Comparison of ENCODE assay signal across 13 cellular contexts in the genomic region with DNA sequence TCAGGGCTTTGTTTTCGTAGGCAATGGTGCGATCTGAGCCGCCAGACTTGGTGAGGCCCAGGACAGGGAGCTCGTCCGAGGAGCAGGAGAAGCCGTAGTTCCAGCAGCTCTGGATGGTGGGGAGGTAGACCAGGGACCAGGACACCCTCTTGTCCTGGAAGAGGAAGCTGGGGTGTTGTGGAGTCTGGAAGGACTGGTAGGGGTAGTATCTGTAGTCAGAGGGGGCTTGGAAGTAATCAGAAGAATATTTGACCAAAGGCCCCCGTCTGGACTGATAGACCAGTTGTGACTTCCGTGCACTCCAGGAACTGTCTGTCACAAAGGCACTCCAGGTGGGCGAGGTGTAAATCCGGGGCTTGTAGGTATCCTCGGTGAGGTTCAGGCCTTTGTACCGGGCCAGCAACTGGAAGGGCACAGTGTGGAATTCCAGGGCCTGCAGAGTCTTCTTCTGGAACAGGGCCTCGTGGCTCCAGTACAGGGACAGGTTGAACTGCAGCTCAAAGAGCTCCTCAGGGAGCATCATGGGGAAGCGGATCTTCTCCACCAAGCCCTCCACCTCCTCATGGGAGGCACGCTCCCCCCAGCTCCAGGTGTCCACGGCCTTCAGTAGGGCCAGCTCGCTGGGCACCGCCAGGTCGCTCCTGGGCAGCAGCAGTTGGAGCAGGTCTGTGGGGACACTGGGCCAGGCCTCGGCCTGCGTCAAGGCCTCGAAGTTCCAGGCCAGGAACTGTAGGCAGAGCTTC. TPM values are rescaled to one million over a fixed set of nuclear protein-coding genes. Genes with fewer than 3 reads are reported as not detected.
DNase-seq lines count a peak whose midpoint lies in the region; ATAC-seq, FAIRE-seq and TF ChIP-seq lines count a peak whose summit lies in the region.
"Had no signal": no experiment of that assay in that cellular context is flagged by ENCODE, and none has a peak within 500 bp of the region (broad histone marks: within the 10 kb centered on the region; RNA-seq: fewer than 3 reads in every experiment).

No MANE protein-coding gene starts in this region.

- H3K79me2 ChIP-seq in DND-41 (ENCODE audit: insufficient read depth, low read length) (peaks cover 12% of the 10 kb centered on the region), endothelial cell of umbilical vein (ENCODE audit: control insufficient read depth, insufficient read depth, low read length) (no peaks in the 10 kb centered on the region)

- H3K9me3 ChIP-seq in DND-41 (ENCODE audit: insufficient read depth, low read length, severe bottlenecking), result no peaks in the 10 kb centered on the region
- H3K9me3 ChIP-seq in endothelial cell of umbilical vein (replicated peaks; ENCODE audit: control insufficient read depth, insufficient read depth, low read length), result no peaks in the 10 kb centered on the region

- no peak for TF ChIP-seq CTCF in DND-41 (IDR thresholded peaks at IDR 0.05; ENCODE audit: borderline replicate concordance, extremely low read depth, low read length, poor library complexity, severe bottlenecking)
- TF ChIP-seq CTCF in endothelial cell of umbilical vein (IDR thresholded peaks at IDR 0.05; ENCODE audit: extremely low read depth in 1 of 2, insufficient read depth in 1 of 2, low read depth in 1 of 2, low read length in 2 of 2), result no peak

- H3K27ac ChIP-seq in DND-41 (ENCODE audit: low read length), result no peak overlapping the region
- no peak overlapping the region for H3K27ac ChIP-seq in endothelial cell of umbilical vein (ENCODE audit: insufficient read depth, low read depth, low read length)

- dilution Hi-C loops in endothelial cell of umbilical vein (cut with MboI; ENCODE audit: extremely low pct_ligation_motif_present, low sequenced_read_pairs), result no loop called here

- H3K4me3 Mint-ChIP-seq in stimulated activated effector memory CD8-positive, alpha-beta T cell treated with anti-CD3 and anti-CD28 coated beads, Interleukin-12 subunit alpha, Interleukin-12 subunit beta, amount 100 ng/mL, for 72 hours, result no peak overlapping the region
- H3K4me3 Mint-ChIP-seq: activated CD8-positive, alpha-beta T cell treated with anti-CD3 and anti-CD28 coated beads, Interleukin-2, amount 10 ng/mL, durations not matched to agents 7 days and 5 days; CD4-positive, CD25-positive, alpha-beta regulatory T cell had no signal

- peak overlapping the region; percentile 54 for H3K27ac Mint-ChIP-seq in stimulated activated effector memory CD8-positive, alpha-beta T cell treated with anti-CD3 and anti-CD28 coated beads, Interleukin-12 subunit alpha, Interleukin-12 subunit beta, amount 100 ng/mL, for 72 hours
- H3K27ac Mint-ChIP-seq: activated CD8-positive, alpha-beta T cell treated with anti-CD3 and anti-CD28 coated beads, Interleukin-2, amount 10 ng/mL, durations not matched to agents 7 days and 5 days had no signal

- CTCF ChIA-PET in endothelial cell of umbilical vein (lab: Charles Lee), result interaction anchor here (0.6 to 9.1 kb wide), 40 partner anchors 8 to 475 kb away, joined by 3 to 171 read pairs (median 7); partner anchors contain the start of genes CANT1, LGALS3BP and USP36

- H3K9me3 Mint-ChIP-seq in stimulated activated effector memory CD8-positive, alpha-beta T cell treated with anti-CD3 and anti-CD28 coated beads, Interleukin-12 subunit alpha, Interleukin-12 subunit beta, amount 100 ng/mL, for 72 hours, result no peaks in the 10 kb centered on the region
- H3K9me3 Mint-ChIP-seq: CD4-positive, CD25-positive, alpha-beta regulatory T cell; IgD-negative memory B cell had no signal

- no peak overlapping the region for H2AFZ ChIP-seq in DND-41 (ENCODE audit: low read depth, low read length)
- H2AFZ ChIP-seq in endothelial cell of umbilical vein (ENCODE audit: low read depth, low read length), result peak overlapping the region; percentile 93

- no TSS peak for BruUV-seq in endothelial cell of umbilical vein (replicated peaks; lab: Mats Ljungman, UMichigan)

- no peak overlapping the region for H3K9ac ChIP-seq in DND-41 (ENCODE audit: low read depth, low read length)
- H3K9ac ChIP-seq in endothelial cell of umbilical vein (replicated peaks; ENCODE audit: extremely low read depth, insufficient read depth, low read length), result no peak overlapping the region

- TF ChIP-seq POLR2A in endothelial cell of umbilical vein (IDR thresholded peaks at IDR 0.05; ENCODE audit: low read depth, low read length), result no peak

- no peaks in the 10 kb centered on the region for H3K36me3 Mint-ChIP-seq in stimulated activated effector memory CD8-positive, alpha-beta T cell treated with anti-CD3 and anti-CD28 coated beads, Interleukin-12 subunit alpha, Interleukin-12 subunit beta, amount 100 ng/mL, for 72 hours
- H3K36me3 Mint-ChIP-seq: IgD-negative memory B cell had no signal

- H3K27me3 ChIP-seq in DND-41 (ENCODE audit: insufficient read depth, low read length, poor library complexity) (no peaks in the 10 kb centered on the region), endothelial cell of umbilical vein (ENCODE audit: control insufficient read depth in 2 of 2, insufficient read depth in 2 of 2, low read length in 2 of 2) (no peaks in the 10 kb centered on the region)

- peaks cover 7% of the 10 kb centered on the region for H3K4me1 Mint-ChIP-seq in stimulated activated effector memory CD8-positive, alpha-beta T cell treated with anti-CD3 and anti-CD28 coated beads, Interleukin-12 subunit alpha, Interleukin-12 subunit beta, amount 100 ng/mL, for 72 hours

- H3K4me3 ChIP-seq in DND-41 (ENCODE audit: low read depth in 1 of 2, low read length in 2 of 2) (no peak overlapping the region), endothelial cell of umbilical vein (replicated peaks in 1 of 3; ENCODE audit: insufficient read depth in 1 of 3, low read depth in 1 of 3, low read length in 3 of 3) (no peak overlapping the region)

- no peaks in the 10 kb centered on the region for H3K9me1 ChIP-seq in endothelial cell of umbilical vein (replicated peaks; ENCODE audit: control insufficient read depth, extremely low read depth, insufficient read depth, low read length)

- peaks cover 88% of the 10 kb centered on the region for H3K36me3 ChIP-seq in DND-41 (ENCODE audit: insufficient read depth, low read length)
- no peaks in the 10 kb centered on the region for H3K36me3 ChIP-seq in endothelial cell of umbilical vein (ENCODE audit: control insufficient read depth in 2 of 2, extremely low read depth in 1 of 2, insufficient read depth in 2 of 2, low read length in 2 of 2)

- H3K4me2 ChIP-seq in DND-41 (ENCODE audit: insufficient read depth, low read length) (no peak overlapping the region), endothelial cell of umbilical vein (ENCODE audit: insufficient read depth, low read length) (no peak overlapping the region)

- POLR2A ChIA-PET in endothelial cell of umbilical vein (lab: Charles Lee), result no interaction called here

- intact Hi-C loops in endothelial cell of umbilical vein (cut with micrococcal nuclease), result loop anchor here (1.0 kb wide), 5 partner anchors 33 to 475 kb away; no protein-coding TSS in a partner anchor

- no peak for FAIRE-seq in endothelial cell of umbilical vein (lab: Jason Lieb, UNC)

- H4K20me1 ChIP-seq in DND-41 (ENCODE audit: insufficient read depth, low read length), result peaks cover 41% of the 10 kb centered on the region
- no peaks in the 10 kb centered on the region for H4K20me1 ChIP-seq in endothelial cell of umbilical vein (replicated peaks; ENCODE audit: control insufficient read depth, extremely low read depth, insufficient read depth, low read length)

- DNase-seq in DND-41 (no peak), endothelial cell of umbilical vein (ENCODE audit: low read depth, low spot score) (no peak), DMS153 (lab: John Stamatoyannopoulos, UW) (no peak), NCI-H2227 treated with DMSO at 0.1 percent for 48 hours (lab: John Stamatoyannopoulos, UW) (no peak)
- no peak for DNase-seq in stimulated activated effector memory CD8-positive, alpha-beta T cell treated with anti-CD3 and anti-CD28 coated beads, Interleukin-12 subunit alpha, Interleukin-12 subunit beta, amount 100 ng/mL, for 72 hours (ENCODE audit: low spot score in 2 of 2)
- no peak for DNase-seq in activated naive CD4-positive, alpha-beta T cell treated with anti-CD3 and anti-CD28 coated beads, Interleukin-2, amount 50 U/mL, for 16 hours
- no peak for DNase-seq in stimulated activated CD4-positive, alpha-beta T cell treated with anti-CD3 and anti-CD28 coated beads, Interleukin-2, amount 100 ng/mL, for 48 hours

- ATAC-seq in DND-41 (ENCODE audit: insufficient read depth, low read depth), result 0 out of 3 replicates have a peak, but pooled peaks have one; percentile 7
- no peak for ATAC-seq in stimulated activated effector memory CD8-positive, alpha-beta T cell treated with anti-CD3 and anti-CD28 coated beads, Interleukin-12 subunit alpha, Interleukin-12 subunit beta, amount 100 ng/mL, for 72 hours

- H3K4me1 ChIP-seq in DND-41 (ENCODE audit: insufficient read depth, low read length) (peaks cover 6% of the 10 kb centered on the region), endothelial cell of umbilical vein (ENCODE audit: control insufficient read depth, extremely low read depth, insufficient read depth, low read length) (no peaks in the 10 kb centered on the region)

RNA-seq across cellular contexts. Expression of gene LGALS3BP, which starts 7.8 kb away (rescaled TPM):
- 723 TPM for polyA plus RNA-seq in PFSK-1 (2012; ENCODE audit: insufficient read length, low read depth)
- 0.76 and 1.3 TPM in 2 replicates for total RNA-seq in endothelial cell of umbilical vein
- 0.77 and 1.3 TPM in 2 replicates for polyA plus RNA-seq in endothelial cell of umbilical vein
- polyA plus RNA-seq in endothelial cell of umbilical vein (2011; cell fraction: cytosol; rRNA removed), result 0.41 and 0.48 TPM in 2 replicates
- polyA plus RNA-seq in endothelial cell of umbilical vein (2011; cell fraction: nucleus; rRNA removed), result 2.1 and 2.2 TPM in 2 replicates
- polyA plus RNA-seq in endothelial cell of umbilical vein (2012), result 0.83 and 1.7 TPM in 2 replicates
- 0.28 and 1.6 TPM in 2 replicates for polyA minus RNA-seq in endothelial cell of umbilical vein
- polyA minus RNA-seq in endothelial cell of umbilical vein (2011; cell fraction: cytosol; rRNA and poly(A)+ RNA removed), result 171 TPM
- polyA minus RNA-seq in endothelial cell of umbilical vein (2011; cell fraction: nucleus; rRNA and poly(A)+ RNA removed), result 0.19 and 1.2 TPM in 2 replicates

RNA-seq across cellular contexts. Expression of gene CANT1, which starts 37.6 kb away (rescaled TPM):
- polyA plus RNA-seq in PFSK-1 (2012; ENCODE audit: insufficient read length, low read depth), result 107 TPM
- 76.4 and 93.6 TPM in 2 replicates for total RNA-seq in endothelial cell of umbilical vein
- 85.0 and 95.4 TPM in 2 replicates for polyA plus RNA-seq in endothelial cell of umbilical vein
- polyA plus RNA-seq in endothelial cell of umbilical vein (2011; cell fraction: cytosol; rRNA removed), result 59.3 and 68.6 TPM in 2 replicates
- polyA plus RNA-seq in endothelial cell of umbilical vein (2011; cell fraction: nucleus; rRNA removed), result 45.2 and 48.6 TPM in 2 replicates
- polyA plus RNA-seq in endothelial cell of umbilical vein (2012), result 72.2 and 72.9 TPM in 2 replicates
- 78.7 and 93.9 TPM in 2 replicates for polyA minus RNA-seq in endothelial cell of umbilical vein
- 25.1 TPM for polyA minus RNA-seq in endothelial cell of umbilical vein (2011; cell fraction: cytosol; rRNA and poly(A)+ RNA removed)
- 29.4 and 42.9 TPM in 2 replicates for polyA minus RNA-seq in endothelial cell of umbilical vein (2011; cell fraction: nucleus; rRNA and poly(A)+ RNA removed)

RNA-seq across cellular contexts. Expression of gene TIMP2, which starts 46.7 kb away (rescaled TPM):
- 236 TPM for polyA plus RNA-seq in PFSK-1 (2012; ENCODE audit: insufficient read length, low read depth)
- total RNA-seq in endothelial cell of umbilical vein, result 280 and 318 TPM in 2 replicates
- polyA plus RNA-seq in endothelial cell of umbilical vein, result 115 and 138 TPM in 2 replicates
- polyA plus RNA-seq in endothelial cell of umbilical vein (2011; cell fraction: cytosol; rRNA removed), result 179 and 210 TPM in 2 replicates
- polyA plus RNA-seq in endothelial cell of umbilical vein (2011; cell fraction: nucleus; rRNA removed), result 89.1 and 95.1 TPM in 2 replicates
- polyA plus RNA-seq in endothelial cell of umbilical vein (2012), result 330 and 543 TPM in 2 replicates
- 124 and 137 TPM in 2 replicates for polyA minus RNA-seq in endothelial cell of umbilical vein
- 27.8 TPM for polyA minus RNA-seq in endothelial cell of umbilical vein (2011; cell fraction: cytosol; rRNA and poly(A)+ RNA removed)
- polyA minus RNA-seq in endothelial cell of umbilical vein (2011; cell fraction: nucleus; rRNA and poly(A)+ RNA removed), result 35.3 and 36.4 TPM in 2 replicates

RNA-seq across cellular contexts. Expression of gene C1QTNF1, which starts 52.0 kb away (rescaled TPM):
- not detected for polyA plus RNA-seq in PFSK-1 (2012; ENCODE audit: insufficient read length, low read depth)
- 3.8 and 4.0 TPM in 2 replicates for total RNA-seq in endothelial cell of umbilical vein
- polyA plus RNA-seq in endothelial cell of umbilical vein, result 2.5 and 3.1 TPM in 2 replicates
- polyA plus RNA-seq in endothelial cell of umbilical vein (2011; cell fraction: cytosol; rRNA removed), result 1.6 and 1.7 TPM in 2 replicates
- polyA plus RNA-seq in endothelial cell of umbilical vein (2011; cell fraction: nucleus; rRNA removed), result 0.76 and 1.2 TPM in 2 replicates
- 0.83 and 1.5 TPM in 2 replicates for polyA plus RNA-seq in endothelial cell of umbilical vein (2012)
- 0.66 and 0.79 TPM in 2 replicates for polyA minus RNA-seq in endothelial cell of umbilical vein
- not detected for polyA minus RNA-seq in endothelial cell of umbilical vein (2011; cell fraction: cytosol; rRNA and poly(A)+ RNA removed)
- polyA minus RNA-seq in endothelial cell of umbilical vein (2011; cell fraction: nucleus; rRNA and poly(A)+ RNA removed), result 0.34 and 0.53 TPM in 2 replicates
- total RNA-seq: activated CD8-positive, alpha-beta T cell treated with anti-CD3 and anti-CD28 coated beads, Interleukin-2, amount 10 ng/mL, durations not matched to agents 7 days and 5 days; CD4-positive, CD25-positive, alpha-beta regulatory T cell; OCI-LY7; T-helper 2 cell treated with Interferon-gamma antibody and Interleukin-4, amounts not matched to agents 100 ng/mL and 5 ng/mL, for 36 hours had no signal
- polyA plus RNA-seq: CD4-positive, CD25-positive, alpha-beta regulatory T cell; IgD-negative memory B cell had no signal
